Comparison of ENCODE assay signal across 1 cellular context in the genomic region with DNA sequence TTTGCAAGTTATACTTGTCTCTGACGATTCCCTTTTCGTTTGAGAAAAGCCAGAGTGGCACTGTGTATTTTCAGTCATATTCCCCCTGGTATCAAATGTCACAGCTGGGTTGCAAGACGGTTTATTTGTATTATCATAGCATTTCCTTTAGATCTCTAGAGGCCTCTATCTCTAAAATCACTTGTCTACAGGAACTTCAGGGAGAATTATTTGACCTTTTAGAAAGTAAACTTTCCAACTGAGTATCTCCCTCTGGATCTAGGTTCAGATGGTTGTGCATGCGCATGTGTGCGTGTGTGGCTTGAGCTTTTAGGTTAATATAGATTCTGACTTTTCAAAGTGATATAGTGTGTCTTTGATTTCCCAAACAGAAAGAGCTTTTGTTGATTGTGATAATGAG.
TF ChIP-seq lines count a peak whose summit lies in the region.

No MANE protein-coding gene starts in this region.

TF ChIP-seq in HepG2, 621 proteins besides CTCF, POLR2A, EP300 and RAD21 (continues in another document):
- TF ChIP-seq ZGPAT (CRISPR knock-in tag; IDR thresholded peaks at IDR 0.05) (no peak; the same call in 1 of the 2 replicates), ZC3H13 (CRISPR knock-in tag; IDR thresholded peaks at IDR 0.05) (no peak), JUN (CRISPR knock-in tag; IDR thresholded peaks at IDR 0.05) (no peak), ATF7 (IDR thresholded peaks at IDR 0.05) (no peak), ATF7 (CRISPR knock-in tag; IDR thresholded peaks at IDR 0.05) (no peak), PAXIP1 (CRISPR knock-in tag; conservative IDR thresholded peaks at IDR 0.05) (peak; percentile 76), ZNF549 (CRISPR knock-in tag; IDR thresholded peaks at IDR 0.05) (no peak), ZSCAN20 (CRISPR knock-in tag; IDR thresholded peaks at IDR 0.05; ENCODE audit: borderline replicate concordance) (no peak), HMG20A (CRISPR knock-in tag; IDR thresholded peaks at IDR 0.05; ENCODE audit: borderline replicate concordance) (peak; percentile 54; the same call in 1 of the 2 replicates), KAT2B (IDR thresholded peaks at IDR 0.05; ENCODE audit: borderline replicate concordance, low read depth, low read length) (no peak), WIZ (CRISPR knock-in tag; IDR thresholded peaks at IDR 0.05) (no peak), HDAC6 (IDR thresholded peaks at IDR 0.05; ENCODE audit: low read depth, low read length) (no peak), ZNF44 (CRISPR knock-in tag; IDR thresholded peaks at IDR 0.05) (no peak), PRDM10 (CRISPR knock-in tag; IDR thresholded peaks at IDR 0.05; ENCODE audit: low read depth) (no peak), SCMH1 (CRISPR knock-in tag; IDR thresholded peaks at IDR 0.05; ENCODE audit: borderline replicate concordance) (no peak), RBAK (CRISPR knock-in tag; IDR thresholded peaks at IDR 0.05) (no peak), ZNF224 (CRISPR knock-in tag; IDR thresholded peaks at IDR 0.05) (no peak), FOXP1 (IDR thresholded peaks at IDR 0.05) (no peak), FOXP1 (CRISPR knock-in tag; IDR thresholded peaks at IDR 0.05) (peak; percentile 52; the same call in 1 of the 2 replicates), PAWR (CRISPR knock-in tag; IDR thresholded peaks at IDR 0.05; ENCODE audit: borderline replicate concordance) (no peak), GATAD2A (CRISPR knock-in tag; IDR thresholded peaks at IDR 0.05) (peak; percentile 63), ZNF30 (CRISPR knock-in tag; IDR thresholded peaks at IDR 0.05) (no peak), ZMYM2 (CRISPR knock-in tag; IDR thresholded peaks at IDR 0.05) (no peak), TIGD3 (CRISPR knock-in tag; IDR thresholded peaks at IDR 0.05; ENCODE audit: borderline replicate concordance) (no peak), ZNF3 (CRISPR knock-in tag; IDR thresholded peaks at IDR 0.05) (no peak), KLF6 (CRISPR knock-in tag; IDR thresholded peaks at IDR 0.05) (no peak), HNRNPL (IDR thresholded peaks at IDR 0.05; ENCODE audit: low read depth, low read length) (no peak), ZNF530 (CRISPR knock-in tag; IDR thresholded peaks at IDR 0.05; ENCODE audit: low read depth) (no peak)
- TF ChIP-seq, protein P1, sequence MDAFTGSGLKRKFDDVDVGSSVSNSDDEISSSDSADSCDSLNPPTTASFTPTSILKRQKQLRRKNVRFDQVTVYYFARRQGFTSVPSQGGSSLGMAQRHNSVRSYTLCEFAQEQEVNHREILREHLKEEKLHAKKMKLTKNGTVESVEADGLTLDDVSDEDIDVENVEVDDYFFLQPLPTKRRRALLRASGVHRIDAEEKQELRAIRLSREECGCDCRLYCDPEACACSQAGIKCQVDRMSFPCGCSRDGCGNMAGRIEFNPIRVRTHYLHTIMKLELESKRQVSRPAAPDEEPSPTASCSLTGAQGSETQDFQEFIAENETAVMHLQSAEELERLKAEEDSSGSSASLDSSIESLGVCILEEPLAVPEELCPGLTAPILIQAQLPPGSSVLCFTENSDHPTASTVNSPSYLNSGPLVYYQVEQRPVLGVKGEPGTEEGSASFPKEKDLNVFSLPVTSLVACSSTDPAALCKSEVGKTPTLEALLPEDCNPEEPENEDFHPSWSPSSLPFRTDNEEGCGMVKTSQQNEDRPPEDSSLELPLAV (CRISPR knock-in tag; conservative IDR thresholded peaks at IDR 0.05; ENCODE audit: low read depth) = no peak
- TF ChIP-seq, protein P2, sequence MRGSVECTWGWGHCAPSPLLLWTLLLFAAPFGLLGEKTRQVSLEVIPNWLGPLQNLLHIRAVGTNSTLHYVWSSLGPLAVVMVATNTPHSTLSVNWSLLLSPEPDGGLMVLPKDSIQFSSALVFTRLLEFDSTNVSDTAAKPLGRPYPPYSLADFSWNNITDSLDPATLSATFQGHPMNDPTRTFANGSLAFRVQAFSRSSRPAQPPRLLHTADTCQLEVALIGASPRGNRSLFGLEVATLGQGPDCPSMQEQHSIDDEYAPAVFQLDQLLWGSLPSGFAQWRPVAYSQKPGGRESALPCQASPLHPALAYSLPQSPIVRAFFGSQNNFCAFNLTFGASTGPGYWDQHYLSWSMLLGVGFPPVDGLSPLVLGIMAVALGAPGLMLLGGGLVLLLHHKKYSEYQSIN (CRISPR knock-in tag; IDR thresholded peaks at IDR 0.05; ENCODE audit: borderline replicate concordance) = no peak
- TF ChIP-seq, protein P3, sequence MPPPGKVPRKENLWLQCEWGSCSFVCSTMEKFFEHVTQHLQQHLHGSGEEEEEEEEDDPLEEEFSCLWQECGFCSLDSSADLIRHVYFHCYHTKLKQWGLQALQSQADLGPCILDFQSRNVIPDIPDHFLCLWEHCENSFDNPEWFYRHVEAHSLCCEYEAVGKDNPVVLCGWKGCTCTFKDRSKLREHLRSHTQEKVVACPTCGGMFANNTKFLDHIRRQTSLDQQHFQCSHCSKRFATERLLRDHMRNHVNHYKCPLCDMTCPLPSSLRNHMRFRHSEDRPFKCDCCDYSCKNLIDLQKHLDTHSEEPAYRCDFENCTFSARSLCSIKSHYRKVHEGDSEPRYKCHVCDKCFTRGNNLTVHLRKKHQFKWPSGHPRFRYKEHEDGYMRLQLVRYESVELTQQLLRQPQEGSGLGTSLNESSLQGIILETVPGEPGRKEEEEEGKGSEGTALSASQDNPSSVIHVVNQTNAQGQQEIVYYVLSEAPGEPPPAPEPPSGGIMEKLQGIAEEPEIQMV (CRISPR knock-in tag; IDR thresholded peaks at IDR 0.05; ENCODE audit: low read depth) = no peak
- TF ChIP-seq, protein P4, sequence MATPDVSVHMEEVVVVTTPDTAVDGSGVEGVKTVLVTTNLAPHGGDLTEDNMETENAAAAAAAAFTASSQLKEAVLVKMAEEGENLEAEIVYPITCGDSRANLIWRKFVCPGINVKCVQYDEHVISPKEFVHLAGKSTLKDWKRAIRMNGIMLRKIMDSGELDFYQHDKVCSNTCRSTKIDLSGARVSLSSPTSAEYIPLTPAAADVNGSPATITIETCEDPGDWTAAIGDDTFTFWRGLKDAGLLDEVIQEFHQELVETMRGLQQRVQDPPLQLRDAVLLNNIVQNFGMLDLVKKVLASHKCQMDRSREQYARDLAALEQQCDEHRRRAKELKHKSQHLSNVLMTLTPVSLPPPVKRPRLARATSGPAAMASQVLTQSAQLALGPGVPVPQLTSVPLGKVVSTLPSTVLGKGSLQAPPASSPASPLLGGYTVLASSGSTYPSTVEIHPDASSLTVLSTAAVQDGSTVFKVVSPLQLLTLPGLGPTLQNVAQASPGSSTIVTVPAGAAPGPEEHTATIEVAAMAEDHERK (CRISPR knock-in tag; IDR thresholded peaks at IDR 0.05; ENCODE audit: low read depth) = no peak
- TF ChIP-seq, protein P5, sequence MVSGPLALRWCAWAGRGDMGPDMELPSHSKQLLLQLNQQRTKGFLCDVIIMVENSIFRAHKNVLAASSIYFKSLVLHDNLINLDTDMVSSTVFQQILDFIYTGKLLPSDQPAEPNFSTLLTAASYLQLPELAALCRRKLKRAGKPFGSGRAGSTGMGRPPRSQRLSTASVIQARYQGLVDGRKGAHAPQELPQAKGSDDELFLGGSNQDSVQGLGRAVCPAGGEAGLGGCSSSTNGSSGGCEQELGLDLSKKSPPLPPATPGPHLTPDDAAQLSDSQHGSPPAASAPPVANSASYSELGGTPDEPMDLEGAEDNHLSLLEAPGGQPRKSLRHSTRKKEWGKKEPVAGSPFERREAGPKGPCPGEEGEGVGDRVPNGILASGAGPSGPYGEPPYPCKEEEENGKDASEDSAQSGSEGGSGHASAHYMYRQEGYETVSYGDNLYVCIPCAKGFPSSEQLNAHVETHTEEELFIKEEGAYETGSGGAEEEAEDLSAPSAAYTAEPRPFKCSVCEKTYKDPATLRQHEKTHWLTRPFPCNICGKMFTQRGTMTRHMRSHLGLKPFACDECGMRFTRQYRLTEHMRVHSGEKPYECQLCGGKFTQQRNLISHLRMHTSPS (CRISPR knock-in tag; IDR thresholded peaks at IDR 0.05; ENCODE audit: low read depth) = no peak
- TF ChIP-seq, protein P6, sequence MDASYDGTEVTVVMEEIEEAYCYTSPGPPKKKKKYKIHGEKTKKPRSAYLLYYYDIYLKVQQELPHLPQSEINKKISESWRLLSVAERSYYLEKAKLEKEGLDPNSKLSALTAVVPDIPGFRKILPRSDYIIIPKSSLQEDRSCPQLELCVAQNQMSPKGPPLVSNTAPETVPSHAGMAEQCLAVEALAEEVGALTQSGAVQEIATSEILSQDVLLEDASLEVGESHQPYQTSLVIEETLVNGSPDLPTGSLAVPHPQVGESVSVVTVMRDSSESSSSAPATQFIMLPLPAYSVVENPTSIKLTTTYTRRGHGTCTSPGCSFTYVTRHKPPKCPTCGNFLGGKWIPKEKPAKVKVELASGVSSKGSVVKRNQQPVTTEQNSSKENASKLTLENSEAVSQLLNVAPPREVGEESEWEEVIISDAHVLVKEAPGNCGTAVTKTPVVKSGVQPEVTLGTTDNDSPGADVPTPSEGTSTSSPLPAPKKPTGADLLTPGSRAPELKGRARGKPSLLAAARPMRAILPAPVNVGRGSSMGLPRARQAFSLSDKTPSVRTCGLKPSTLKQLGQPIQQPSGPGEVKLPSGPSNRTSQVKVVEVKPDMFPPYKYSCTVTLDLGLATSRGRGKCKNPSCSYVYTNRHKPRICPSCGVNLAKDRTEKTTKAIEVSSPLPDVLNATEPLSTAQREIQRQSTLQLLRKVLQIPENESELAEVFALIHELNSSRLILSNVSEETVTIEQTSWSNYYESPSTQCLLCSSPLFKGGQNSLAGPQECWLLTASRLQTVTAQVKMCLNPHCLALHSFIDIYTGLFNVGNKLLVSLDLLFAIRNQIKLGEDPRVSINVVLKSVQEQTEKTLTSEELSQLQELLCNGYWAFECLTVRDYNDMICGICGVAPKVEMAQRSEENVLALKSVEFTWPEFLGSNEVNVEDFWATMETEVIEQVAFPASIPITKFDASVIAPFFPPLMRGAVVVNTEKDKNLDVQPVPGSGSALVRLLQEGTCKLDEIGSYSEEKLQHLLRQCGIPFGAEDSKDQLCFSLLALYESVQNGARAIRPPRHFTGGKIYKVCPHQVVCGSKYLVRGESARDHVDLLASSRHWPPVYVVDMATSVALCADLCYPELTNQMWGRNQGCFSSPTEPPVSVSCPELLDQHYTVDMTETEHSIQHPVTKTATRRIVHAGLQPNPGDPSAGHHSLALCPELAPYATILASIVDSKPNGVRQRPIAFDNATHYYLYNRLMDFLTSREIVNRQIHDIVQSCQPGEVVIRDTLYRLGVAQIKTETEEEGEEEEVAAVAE (CRISPR knock-in tag; IDR thresholded peaks at IDR 0.05; ENCODE audit: borderline replicate concordance) = no peak
